12 cellular contexts compared by ENCODE assay signal in the genomic region with DNA sequence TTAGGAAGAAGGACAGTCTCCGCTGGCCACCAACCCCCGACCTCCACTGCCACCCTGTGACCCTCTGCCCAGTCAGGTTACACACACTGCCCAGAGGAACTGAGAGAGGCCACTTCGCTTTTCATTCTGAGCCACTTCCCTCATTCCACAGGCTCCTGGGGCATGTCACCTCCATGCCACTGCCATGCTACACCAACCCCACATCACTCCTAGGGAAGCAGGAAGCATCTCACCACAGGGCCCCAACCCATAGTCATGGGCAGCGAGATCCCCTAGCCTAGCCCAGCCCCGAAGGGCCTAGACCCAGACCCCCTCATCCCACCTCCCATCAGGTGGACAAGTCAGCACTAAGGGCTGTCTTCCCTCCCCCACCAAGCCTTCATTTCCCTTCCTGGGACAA. TPM values are rescaled to one million over a fixed set of nuclear protein-coding genes. Genes with fewer than 3 reads are reported as not detected.
DNase-seq lines count a peak whose midpoint lies in the region; ATAC-seq and TF ChIP-seq lines count a peak whose summit lies in the region.
"Had no signal": no experiment of that assay in that cellular context is flagged by ENCODE, and none has a peak within 500 bp of the region (broad histone marks: within the 10 kb centered on the region; RNA-seq: fewer than 3 reads in every experiment).

No MANE protein-coding gene starts in this region.

- H3K36me3 ChIP-seq in upper lobe of right lung (no peaks in the 10 kb centered on the region), BE2C (no peaks in the 10 kb centered on the region)

- H3K9me3 Mint-ChIP-seq in activated CD4-positive, alpha-beta memory T cell treated with anti-CD3 and anti-CD28 coated beads, Interleukin-2, amount 10 ng/mL, durations not matched to agents 7 days and 5 days: no peaks in the 10 kb centered on the region
- no peaks in the 10 kb centered on the region for H3K9me3 Mint-ChIP-seq in memory B cell

- intact Hi-C loops in left cardiac atrium (cut with DNase I): no loop called here
- intact Hi-C loops in left ventricle myocardium superior (cut with micrococcal nuclease): no loop called here
- intact Hi-C loops in upper lobe of right lung (cut with DNase I): no loop called here

- peak overlapping the region; percentile 58 for H3K27ac ChIP-seq in upper lobe of right lung
- H3K27ac ChIP-seq in foreskin keratinocyte: no peak overlapping the region
- H3K27ac ChIP-seq: C4-2B had no signal

- H3K4me1 Mint-ChIP-seq in activated CD4-positive, alpha-beta memory T cell treated with anti-CD3 and anti-CD28 coated beads, Interleukin-2, amount 10 ng/mL, durations not matched to agents 7 days and 5 days: peaks cover 43% of the 10 kb centered on the region
- H3K4me1 Mint-ChIP-seq in memory B cell: peaks cover 30% of the 10 kb centered on the region

- peak overlapping the region; percentile 97 for H3K4me3 Mint-ChIP-seq in activated CD4-positive, alpha-beta memory T cell treated with anti-CD3 and anti-CD28 coated beads, Interleukin-2, amount 10 ng/mL, durations not matched to agents 7 days and 5 days
- peak overlapping the region; percentile 94 for H3K4me3 Mint-ChIP-seq in memory B cell

- H3K27me3 Mint-ChIP-seq in activated CD4-positive, alpha-beta memory T cell treated with anti-CD3 and anti-CD28 coated beads, Interleukin-2, amount 10 ng/mL, durations not matched to agents 7 days and 5 days: peaks cover 2% of the 10 kb centered on the region
- H3K27me3 Mint-ChIP-seq in memory B cell: no peaks in the 10 kb centered on the region

- CTCF ChIA-PET in activated CD4-positive, alpha-beta memory T cell treated with anti-CD3 and anti-CD28 coated beads, Interleukin-2, amount 10 ng/mL, durations not matched to agents 7 days and 5 days (lab: Charles Lee): interaction anchor here (1.0 to 12.3 kb wide), 14 partner anchors 13 to 261 kb away, joined by 3 to 262 read pairs (median 7); a partner anchor contains a TSS

- DNase-seq in left cardiac atrium (peak; percentile 8), left ventricle myocardium superior (no peak), memory B cell (ENCODE audit: low spot score in 2 of 2) (no peak), upper lobe of right lung (peak; percentile 64), foreskin keratinocyte (no peak), BE2C (no peak)
- no peak for DNase-seq in activated CD4-positive, alpha-beta memory T cell treated with anti-CD3 and anti-CD28 coated beads, Interleukin-2, amount 10 ng/mL, durations not matched to agents 7 days and 5 days
- DNase-seq in stimulated activated CD4-positive, alpha-beta T cell treated with anti-CD3 and anti-CD28 coated beads, Interleukin-12 subunit alpha, Interleukin-12 subunit beta, amount 100 ng/mL, for 4 hours: no peak
- DNase-seq: stimulated activated naive CD4-positive, alpha-beta T cell treated with Interleukin-2 at 50 U/mL for 16 hours had no signal

- H3K9me3 ChIP-seq in upper lobe of right lung (no peaks in the 10 kb centered on the region), BE2C (no peaks in the 10 kb centered on the region)

- ATAC-seq in left cardiac atrium (peak in 1 of 2 donors; percentile 9), left ventricle myocardium superior (no peak), memory B cell (ENCODE audit: low read depth) (no peak), upper lobe of right lung (peak; percentile 51), foreskin keratinocyte (no peak)
- ATAC-seq: SK-N-SH treated with all-trans-retinoic acid at 6 μM for 48 hours had no signal

- peaks cover 19% of the 10 kb centered on the region for H3K4me1 ChIP-seq in upper lobe of right lung
- no peaks in the 10 kb centered on the region for H3K4me1 ChIP-seq in foreskin keratinocyte
- H3K4me1 ChIP-seq in BE2C: peaks cover 11% of the 10 kb centered on the region

- TF ChIP-seq CTCF in upper lobe of right lung (IDR thresholded peaks at IDR 0.05): no peak
- no peak for TF ChIP-seq CTCF in foreskin keratinocyte (conservative IDR thresholded peaks at IDR 0.05)
- no peak for TF ChIP-seq CTCF in BE2C (IDR thresholded peaks at IDR 0.05; ENCODE audit: low read depth, low read length)

- H3K27ac Mint-ChIP-seq in activated CD4-positive, alpha-beta memory T cell treated with anti-CD3 and anti-CD28 coated beads, Interleukin-2, amount 10 ng/mL, durations not matched to agents 7 days and 5 days: peak overlapping the region; percentile 97
- peak overlapping the region; percentile 25 for H3K27ac Mint-ChIP-seq in memory B cell

- peaks cover 38% of the 10 kb centered on the region for H3K36me3 Mint-ChIP-seq in activated CD4-positive, alpha-beta memory T cell treated with anti-CD3 and anti-CD28 coated beads, Interleukin-2, amount 10 ng/mL, durations not matched to agents 7 days and 5 days (ENCODE audit: low read depth)
- H3K36me3 Mint-ChIP-seq in memory B cell: peaks cover 21% of the 10 kb centered on the region

- POLR2A ChIA-PET in activated CD4-positive, alpha-beta memory T cell treated with anti-CD3 and anti-CD28 coated beads, Interleukin-2, amount 10 ng/mL, durations not matched to agents 7 days and 5 days (lab: Charles Lee): interaction anchor here (0.9 to 4.6 kb wide), 9 partner anchors 9 to 250 kb away, joined by 3 to 44 read pairs (median 5); a partner anchor contains a TSS

- H3K27me3 ChIP-seq in upper lobe of right lung: no peaks in the 10 kb centered on the region
- H3K27me3 ChIP-seq in foreskin keratinocyte: peaks cover 44% of the 10 kb centered on the region
- H3K27me3 ChIP-seq in BE2C: no peaks in the 10 kb centered on the region

- peak overlapping the region; percentile 51 for H3K4me3 ChIP-seq in upper lobe of right lung
- H3K4me3 ChIP-seq in BE2C (ENCODE audit: low read depth, low read length): no peak overlapping the region

RNA-seq across cellular contexts. Expression of a gene that starts 1.4 kb away (rescaled TPM):
- total RNA-seq in left cardiac atrium (10 to 100 TPM in 1 of 2 donors, 1 to 10 TPM in 1; 8.4 to 13.5 TPM), left ventricle myocardium superior (7.5 TPM), upper lobe of right lung (61.2 TPM), foreskin keratinocyte (1.5 and 1.7 TPM in 2 replicates)
- 100 to 1,000 TPM; 140 TPM for total RNA-seq in activated CD4-positive, alpha-beta memory T cell treated with anti-CD3 and anti-CD28 coated beads, Interleukin-2, amount 10 ng/mL, durations not matched to agents 7 days and 5 days
- 1.6 and 2.2 TPM in 2 replicates for polyA plus RNA-seq in foreskin keratinocyte
- polyA plus RNA-seq in BE2C (2012; ENCODE audit: insufficient read depth, insufficient read length, low read depth): 30.8 TPM

RNA-seq across cellular contexts. Expression of a gene that starts 17.1 kb away (rescaled TPM):
- 10 to 100 TPM; 53.4 to 76.6 TPM for total RNA-seq in left cardiac atrium
- 55.8 TPM for total RNA-seq in left ventricle myocardium superior
- total RNA-seq in activated CD4-positive, alpha-beta memory T cell treated with anti-CD3 and anti-CD28 coated beads, Interleukin-2, amount 10 ng/mL, durations not matched to agents 7 days and 5 days: 1 to 10 TPM; 8.7 to 8.9 TPM
- total RNA-seq in upper lobe of right lung: 39.5 TPM
- total RNA-seq in foreskin keratinocyte: 15.0 and 17.8 TPM in 2 replicates
- 16.2 and 19.1 TPM in 2 replicates for polyA plus RNA-seq in foreskin keratinocyte
- 51.0 TPM for polyA plus RNA-seq in BE2C (2012; ENCODE audit: insufficient read depth, insufficient read length, low read depth)

RNA-seq across cellular contexts. Expression of a gene that starts 23.5 kb away (rescaled TPM):
- total RNA-seq in left cardiac atrium (under 1 TPM in 1 of 2 donors, not detected in 1; 0.65 TPM), left ventricle myocardium superior (1.0 TPM), upper lobe of right lung (not detected), foreskin keratinocyte (not detected in 2 replicates)
- total RNA-seq in activated CD4-positive, alpha-beta memory T cell treated with anti-CD3 and anti-CD28 coated beads, Interleukin-2, amount 10 ng/mL, durations not matched to agents 7 days and 5 days: not detected
- polyA plus RNA-seq in foreskin keratinocyte: not detected in 2 replicates
- not detected for polyA plus RNA-seq in BE2C (2012; ENCODE audit: insufficient read depth, insufficient read length, low read depth)
- total RNA-seq: NCI-H460 had no signal

RNA-seq across cellular contexts. Expression of a gene that starts 34.4 kb away (rescaled TPM):
- total RNA-seq in left cardiac atrium (10 to 100 TPM; 72.1 to 83.8 TPM), left ventricle myocardium superior (169 TPM), upper lobe of right lung (72.5 TPM), foreskin keratinocyte (48.7 and 61.7 TPM in 2 replicates)
- 1 to 10 TPM; 2.0 to 2.6 TPM for total RNA-seq in activated CD4-positive, alpha-beta memory T cell treated with anti-CD3 and anti-CD28 coated beads, Interleukin-2, amount 10 ng/mL, durations not matched to agents 7 days and 5 days
- polyA plus RNA-seq in foreskin keratinocyte: 21.3 and 25.0 TPM in 2 replicates
- 6.5 TPM for polyA plus RNA-seq in BE2C (2012; ENCODE audit: insufficient read depth, insufficient read length, low read depth)

RNA-seq across cellular contexts. Expression of a gene that starts 44.5 kb away (rescaled TPM):
- not detected for total RNA-seq in left cardiac atrium
- total RNA-seq in left ventricle myocardium superior: not detected
- not detected for total RNA-seq in activated CD4-positive, alpha-beta memory T cell treated with anti-CD3 and anti-CD28 coated beads, Interleukin-2, amount 10 ng/mL, durations not matched to agents 7 days and 5 days
- not detected for total RNA-seq in upper lobe of right lung
- total RNA-seq in foreskin keratinocyte: not detected in 2 replicates
- not detected in 2 replicates for polyA plus RNA-seq in foreskin keratinocyte
- not detected for polyA plus RNA-seq in BE2C (2012; ENCODE audit: insufficient read depth, insufficient read length, low read depth)
- total RNA-seq: NCI-H460 had no signal

Comparison
In these comparisons a context has a peak if more than half of its experiments do, and no peak if none do; other contexts are left out.
1. DNase-seq: peak in left cardiac atrium (single experiment) and upper lobe of right lung (single experiment); none in left ventricle myocardium superior (single experiment), activated CD4-positive, alpha-beta memory T cell treated with anti-CD3 and anti-CD28 coated beads, Interleukin-2, amount 10 ng/mL, durations not matched to agents 7 days and 5 days (single experiment), memory B cell (0 of 2), foreskin keratinocyte (0 of 2), stimulated activated CD4-positive, alpha-beta T cell treated with anti-CD3 and anti-CD28 coated beads, Interleukin-12 subunit alpha, Interleukin-12 subunit beta, amount 100 ng/mL, for 4 hours (single experiment) and BE2C (single experiment).